ENCODE assay signal across 18 cellular contexts in the genomic region with DNA sequence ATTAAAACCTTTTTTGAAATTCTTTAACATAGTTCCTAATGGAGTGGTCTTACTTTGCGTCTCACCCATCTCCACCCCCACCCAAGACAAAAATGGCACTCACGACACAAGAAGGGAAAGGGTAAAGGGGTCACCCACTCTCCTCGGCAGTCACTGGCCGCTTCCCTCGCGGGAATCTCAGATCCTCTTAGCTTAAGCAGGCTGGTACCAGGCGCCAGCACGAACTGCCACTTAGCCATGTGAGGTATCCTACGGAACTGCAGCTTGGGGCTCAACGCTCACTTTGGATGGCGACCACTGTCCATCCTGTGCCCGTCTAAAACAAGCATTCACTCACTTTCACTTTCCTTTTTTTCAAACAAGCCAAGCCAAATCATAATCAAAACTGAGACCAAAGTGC. TPM values are rescaled to one million over a fixed set of nuclear protein-coding genes. Genes with fewer than 3 reads are reported as not detected.
A peak's percentile ranks its signal among the peaks of the same experiment; 100 is the strongest.
DNase-seq lines count a peak whose midpoint lies in the region; ATAC-seq, FAIRE-seq and TF ChIP-seq lines count a peak whose summit lies in the region.
"Had no signal": no experiment of that assay in that cellular context is flagged by ENCODE, and none has a peak within 500 bp of the region (broad histone marks: within the 10 kb centered on the region; RNA-seq: fewer than 3 reads in every experiment).

No MANE protein-coding gene starts in this region.

- no peaks in the 10 kb centered on the region for H3K27me3 ChIP-seq in CD8-positive, alpha-beta memory T cell (ENCODE audit: insufficient read depth, low read length, poor library complexity, severe bottlenecking)
- H3K27me3 ChIP-seq in K562 (ENCODE audit: control insufficient read depth in 2 of 2, insufficient read depth in 2 of 2, low read length in 2 of 2): no peaks in the 10 kb centered on the region
- H3K27me3 ChIP-seq in mucosa of rectum (ENCODE audit: control insufficient read depth in 2 of 2, insufficient read depth in 2 of 2, low read length in 2 of 2): peaks cover 0 to 3% of the 10 kb centered on the region in 2 donors

- no peak overlapping the region for H3K4me3 ChIP-seq in CD8-positive, alpha-beta memory T cell (ENCODE audit: low read length)
- H3K4me3 ChIP-seq in K562 (peak overlapping the region; percentile 54), mucosa of rectum (ENCODE audit: low read length in 2 of 2) (no peak overlapping the region)

- H3K27ac ChIP-seq in 22Rv1: peak overlapping the region; percentile 83
- H3K27ac ChIP-seq in CD8-positive, alpha-beta memory T cell (ENCODE audit: low read depth, low read length): peak overlapping the region; percentile 72
- H3K27ac ChIP-seq in K562 (ENCODE audit: extremely low read depth, low read depth, low read length): peak overlapping the region; percentile 98
- H3K27ac ChIP-seq in mucosa of rectum (ENCODE audit: low read depth in 2 of 2, low read length in 2 of 2): peak overlapping the region; percentile 80 to 82
- H3K27ac ChIP-seq: C4-2B had no signal

- 0 out of 2 replicates have a peak overlapping the region, but pooled peaks have one; percentile 14 for H2AFZ ChIP-seq in K562 (ENCODE audit: low read depth, low read length)

- H3K27ac Mint-ChIP-seq in CD8-positive, alpha-beta memory T cell: no peak overlapping the region
- H3K27ac Mint-ChIP-seq: CD4-positive, alpha-beta T cell; IgD-negative memory B cell had no signal

- intact Hi-C loops in K562 (cut with micrococcal nuclease): loop anchor here (5.0 kb wide), 1 partner anchor 44 kb away; no protein-coding TSS in a partner anchor

- H3K36me3 ChIP-seq in CD8-positive, alpha-beta memory T cell (ENCODE audit: insufficient read depth, low read length): no peaks in the 10 kb centered on the region
- H3K36me3 ChIP-seq in K562 (ENCODE audit: control insufficient read depth, insufficient read depth, low read length): peaks cover 50% of the 10 kb centered on the region
- H3K36me3 ChIP-seq in mucosa of rectum (ENCODE audit: control insufficient read depth in 2 of 2, insufficient read depth in 2 of 2, low read length in 2 of 2): no peaks in the 10 kb centered on the region

- H3K36me3 Mint-ChIP-seq in CD8-positive, alpha-beta memory T cell: peaks cover 0 to 4% (median 0%) of the 10 kb centered on the region in 3 donors

- H3K4me1 ChIP-seq in CD8-positive, alpha-beta memory T cell (ENCODE audit: insufficient read depth, low read length): no peaks in the 10 kb centered on the region
- H3K4me1 ChIP-seq in K562 (replicated peaks in 1 of 2; ENCODE audit: control insufficient read depth in 2 of 2, insufficient read depth in 2 of 2, low read length in 2 of 2) (peaks cover 5 to 9% of the 10 kb centered on the region in 2 experiments; a peak in 3 of 5 replicates), mucosa of rectum (ENCODE audit: control insufficient read depth in 2 of 2, insufficient read depth in 2 of 2, low read length in 2 of 2) (peaks cover 0 to 6% of the 10 kb centered on the region in 2 donors)

- no peaks in the 10 kb centered on the region for H3K9me3 ChIP-seq in CD8-positive, alpha-beta memory T cell (ENCODE audit: low read length)
- H3K9me3 ChIP-seq in K562 (replicated peaks; ENCODE audit: control insufficient read depth, insufficient read depth, low read depth, low read length) (peaks cover 9% of the 10 kb centered on the region), mucosa of rectum (ENCODE audit: control insufficient read depth in 2 of 2, low read length in 2 of 2) (no peaks in the 10 kb centered on the region)

- CTCF ChIA-PET in CD8-positive, alpha-beta memory T cell (lab: Charles Lee): no interaction called here
- CTCF ChIA-PET in K562 (lab: Yijun Ruan, JAX; ENCODE audit: low intra/inter-chr PET ratio): no interaction called here

- no TSS peak for BruUV-seq in K562 (replicated peaks; lab: Mats Ljungman, UMichigan)

- TF ChIP-seq CTCF in 22Rv1 (IDR thresholded peaks at IDR 0.05) (no peak), K562 (IDR thresholded peaks at IDR 0.05 in 2 of 3, conservative IDR thresholded peaks at IDR 0.05 in 1 of 3; ENCODE audit: insufficient read depth in 2 of 3, low read depth in 1 of 3, low read length in 3 of 3) (no peak)

- WGBS in K562 (ENCODE audit: insufficient coverage, low coverage, missing lambda C conversion rate): 0% methylated on average over 12 of the region's 12 CpGs

- in situ Hi-C loops in K562 (cut with MboI): no loop called here

- no peaks in the 10 kb centered on the region for H3K27me3 Mint-ChIP-seq in CD8-positive, alpha-beta memory T cell
- H3K27me3 Mint-ChIP-seq: CD4-positive, alpha-beta T cell; IgD-negative memory B cell had no signal

- POLR2A ChIA-PET in CD8-positive, alpha-beta memory T cell (lab: Charles Lee): no interaction called here
- POLR2A ChIA-PET in K562 (lab: Yijun Ruan, JAX): interaction anchor here (0.8 kb wide), 1 partner anchor 12 kb away, joined by 3 read pairs; no protein-coding TSS in a partner anchor

- peak; percentile 70 for FAIRE-seq in K562 (lab: Jason Lieb, UNC)
- FAIRE-seq: A204.1 had no signal

- H3K9me3 Mint-ChIP-seq in CD8-positive, alpha-beta memory T cell: peaks cover 0 to 4% (median 0%) of the 10 kb centered on the region in 5 donors
- H3K9me3 Mint-ChIP-seq: CD4-positive, alpha-beta T cell had no signal

- H3K4me3 Mint-ChIP-seq in CD8-positive, alpha-beta memory T cell: no peak overlapping the region
- H3K4me3 Mint-ChIP-seq: CD4-positive, alpha-beta T cell; IgD-negative memory B cell had no signal

- H3K79me2 ChIP-seq in K562 (ENCODE audit: control insufficient read depth, insufficient read depth, low read length): peaks cover 78% of the 10 kb centered on the region

- H3K4me2 ChIP-seq in K562 (ENCODE audit: insufficient read depth, low read length): peak overlapping the region; percentile 94

- DNase-seq in CD8-positive, alpha-beta memory T cell: no peak
- peak in 2 of 4 experiments; percentile 16 to 41 for DNase-seq in K562 (ENCODE audit: extremely low read depth in 1 of 4, low spot score in 3 of 4)
- DNase-seq in retina: no peak
- no peak for DNase-seq in DMS79 treated with DMSO at 0.1 percent for 48 hours (lab: John Stamatoyannopoulos, UW)
- DNase-seq: AML-193; CD4-positive, alpha-beta T cell; DMS 273 treated with DMSO at 0.1 percent for 48 hours; DMS79; GOT3; H7; KG1 had no signal

- no peak for TF ChIP-seq RAD21 in K562 (CRISPR knock-in tag; conservative IDR thresholded peaks at IDR 0.05 in 1 of 2, IDR thresholded peaks at IDR 0.05 in 1 of 2)

- no peak for TF ChIP-seq EP300 in K562 (IDR thresholded peaks at IDR 0.05; ENCODE audit: low read length)

- H3K4me1 Mint-ChIP-seq in CD8-positive, alpha-beta memory T cell: no peaks in the 10 kb centered on the region
- H3K4me1 Mint-ChIP-seq: IgD-negative memory B cell had no signal

- no peaks in the 10 kb centered on the region for H3K9me1 ChIP-seq in K562 (ENCODE audit: control insufficient read depth, insufficient read depth, low read length)

- H4K20me1 ChIP-seq in K562 (replicated peaks; ENCODE audit: control insufficient read depth, insufficient read depth, low read length): no peaks in the 10 kb centered on the region

- H3K9ac ChIP-seq in K562 (ENCODE audit: insufficient read depth in 1 of 2, low read depth in 2 of 2, low read length in 2 of 2) (peak overlapping the region; percentile 95 to 97), mucosa of rectum (ENCODE audit: low read depth in 1 of 2, low read length in 2 of 2) (no peak overlapping the region)

- TF ChIP-seq POLR2A in K562 (conservative IDR thresholded peaks at IDR 0.05): no peak

- ATAC-seq in K562: peak; percentile 55
- no peak for ATAC-seq in GM19035 (IDR thresholded peaks at IDR 0.05; ENCODE audit: unreplicated experiment)
- ATAC-seq: HCT116 had no signal

RNA-seq across cellular contexts. Expression of gene MAGIX, which starts 14.7 kb away (rescaled TPM):
- total RNA-seq in CD8-positive, alpha-beta memory T cell: 1 to 10 TPM; 1.4 TPM
- 0.25 TPM for polyA plus RNA-seq in CD8-positive, alpha-beta memory T cell
- 3.0 TPM in 2 replicates for total RNA-seq in K562 (2011; cell fraction: chromatin; rRNA removed; ENCODE audit: low replicate concordance)
- 1.8 and 2.7 TPM in 2 replicates for total RNA-seq in K562 (2011; cell fraction: nucleolus; rRNA removed)
- 2.5 and 4.6 TPM in 2 replicates for total RNA-seq in K562 (2011; cell fraction: nucleoplasm; rRNA removed)
- total RNA-seq in K562 (2014; rRNA removed) (2.5 and 3.5 TPM in 2 replicates), K562 (2014; rRNA removed; fragmentation: Illumina TruSeq; extraction: Trizol) (0.32 and 0.33 TPM in 2 replicates), K562 (2015; rRNA removed; fragmentation: Illumina TruSeq; extraction: Trizol) (0.47 and 0.79 TPM in 2 replicates), K562 (2021) (2.2 and 2.4 TPM in 2 replicates)
- polyA plus RNA-seq in K562 (2011; rRNA removed) (0.78 and 1.6 TPM in 2 replicates), K562 (2014; fragmentation: Illumina TruSeq; extraction: Trizol) (0.28 and 1.2 TPM in 2 replicates), K562 (2014; fragmentation: Nextera tagmentation; extraction: Ambion mirVana) (under 1 TPM; 0.08 to 0.22 TPM), K562 (2014; rRNA removed) (1.4 and 1.9 TPM in 2 replicates)
- polyA plus RNA-seq in K562 (2011; cell fraction: cytosol; rRNA removed): 2.6 and 4.7 TPM in 2 replicates
- 2.2 and 4.1 TPM in 2 replicates for polyA plus RNA-seq in K562 (2011; cell fraction: nucleus; rRNA removed)
- 1.1 and 1.7 TPM in 2 replicates for polyA plus RNA-seq in K562 (2012)
- polyA minus RNA-seq in K562 (2011; rRNA and poly(A)+ RNA removed): 0.91 and 1.2 TPM in 2 replicates
- polyA minus RNA-seq in K562 (2011; cell fraction: cytosol; rRNA and poly(A)+ RNA removed): 1.0 and 2.2 TPM in 2 replicates
- 2.2 and 2.7 TPM in 2 replicates for polyA minus RNA-seq in K562 (2011; cell fraction: nucleus; rRNA and poly(A)+ RNA removed)

RNA-seq across cellular contexts. Expression of gene PLP2, which starts 23.8 kb away (rescaled TPM):
- total RNA-seq in CD8-positive, alpha-beta memory T cell: 10 to 100 TPM; 95.2 to 98.1 TPM
- 160 TPM for polyA plus RNA-seq in CD8-positive, alpha-beta memory T cell
- 74.1 and 122 TPM in 2 replicates for total RNA-seq in K562 (2011; cell fraction: chromatin; rRNA removed; ENCODE audit: low replicate concordance)
- total RNA-seq in K562 (2011; cell fraction: nucleolus; rRNA removed): 138 and 180 TPM in 2 replicates
- 178 and 233 TPM in 2 replicates for total RNA-seq in K562 (2011; cell fraction: nucleoplasm; rRNA removed)
- total RNA-seq in K562 (2014; rRNA removed) (34.7 and 55.2 TPM in 2 replicates), K562 (2014; rRNA removed; fragmentation: Illumina TruSeq; extraction: Trizol) (65.1 and 67.8 TPM in 2 replicates), K562 (2015; rRNA removed; fragmentation: Illumina TruSeq; extraction: Trizol) (70.4 and 73.0 TPM in 2 replicates), K562 (2021) (106 and 112 TPM in 2 replicates)
- polyA plus RNA-seq in K562 (2011; rRNA removed) (169 and 175 TPM in 2 replicates), K562 (2014; fragmentation: Illumina TruSeq; extraction: Trizol) (199 and 236 TPM in 2 replicates), K562 (2014; fragmentation: Nextera tagmentation; extraction: Ambion mirVana) (100 to 1,000 TPM; 117 to 208 TPM), K562 (2014; rRNA removed) (63.0 and 96.3 TPM in 2 replicates)
- 367 and 379 TPM in 2 replicates for polyA plus RNA-seq in K562 (2011; cell fraction: cytosol; rRNA removed)
- 76.0 and 82.2 TPM in 2 replicates for polyA plus RNA-seq in K562 (2011; cell fraction: nucleus; rRNA removed)
- 170 and 356 TPM in 2 replicates for polyA plus RNA-seq in K562 (2012)
- 88.3 and 104 TPM in 2 replicates for polyA minus RNA-seq in K562 (2011; rRNA and poly(A)+ RNA removed)
- polyA minus RNA-seq in K562 (2011; cell fraction: cytosol; rRNA and poly(A)+ RNA removed): 55.9 and 80.5 TPM in 2 replicates
- polyA minus RNA-seq in K562 (2011; cell fraction: nucleus; rRNA and poly(A)+ RNA removed): 8.6 and 18.3 TPM in 2 replicates

RNA-seq across cellular contexts. Expression of gene GPKOW, which starts 24.4 kb away (rescaled TPM):
- total RNA-seq in CD8-positive, alpha-beta memory T cell: 10 to 100 TPM; 20.4 to 23.3 TPM
- 31.8 TPM for polyA plus RNA-seq in CD8-positive, alpha-beta memory T cell
- 13.7 and 27.7 TPM in 2 replicates for total RNA-seq in K562 (2011; cell fraction: chromatin; rRNA removed; ENCODE audit: low replicate concordance)
- 19.3 and 21.2 TPM in 2 replicates for total RNA-seq in K562 (2011; cell fraction: nucleolus; rRNA removed)
- total RNA-seq in K562 (2011; cell fraction: nucleoplasm; rRNA removed): 16.6 and 19.1 TPM in 2 replicates
- total RNA-seq in K562 (2014; rRNA removed) (44.8 and 49.6 TPM in 2 replicates), K562 (2014; rRNA removed; fragmentation: Illumina TruSeq; extraction: Trizol) (15.0 and 16.6 TPM in 2 replicates), K562 (2015; rRNA removed; fragmentation: Illumina TruSeq; extraction: Trizol) (23.6 and 23.8 TPM in 2 replicates), K562 (2021) (29.7 and 30.0 TPM in 2 replicates)
- polyA plus RNA-seq in K562 (2011; rRNA removed) (30.1 and 34.3 TPM in 2 replicates), K562 (2014; fragmentation: Illumina TruSeq; extraction: Trizol) (31.3 and 31.4 TPM in 2 replicates), K562 (2014; fragmentation: Nextera tagmentation; extraction: Ambion mirVana) (1 to 10 TPM; 3.7 to 4.5 TPM), K562 (2014; rRNA removed) (30.4 and 37.4 TPM in 2 replicates)
- 27.5 and 32.8 TPM in 2 replicates for polyA plus RNA-seq in K562 (2011; cell fraction: cytosol; rRNA removed)
- polyA plus RNA-seq in K562 (2011; cell fraction: nucleus; rRNA removed): 20.6 and 21.4 TPM in 2 replicates
- 25.4 and 35.2 TPM in 2 replicates for polyA plus RNA-seq in K562 (2012)
- polyA minus RNA-seq in K562 (2011; rRNA and poly(A)+ RNA removed): 21.1 and 27.6 TPM in 2 replicates
- polyA minus RNA-seq in K562 (2011; cell fraction: cytosol; rRNA and poly(A)+ RNA removed): 15.4 and 17.1 TPM in 2 replicates
- polyA minus RNA-seq in K562 (2011; cell fraction: nucleus; rRNA and poly(A)+ RNA removed): 4.6 and 8.4 TPM in 2 replicates

RNA-seq across cellular contexts. Expression of gene PRICKLE3, which starts 38.3 kb away (rescaled TPM):
- 10 to 100 TPM; 13.3 to 13.5 TPM for total RNA-seq in CD8-positive, alpha-beta memory T cell
- polyA plus RNA-seq in CD8-positive, alpha-beta memory T cell: 3.0 TPM
- total RNA-seq in K562 (2011; cell fraction: chromatin; rRNA removed; ENCODE audit: low replicate concordance): 44.7 and 103 TPM in 2 replicates
- 65.1 and 65.2 TPM in 2 replicates for total RNA-seq in K562 (2011; cell fraction: nucleolus; rRNA removed)
- total RNA-seq in K562 (2011; cell fraction: nucleoplasm; rRNA removed): 41.5 and 44.2 TPM in 2 replicates
- total RNA-seq in K562 (2014; rRNA removed) (24.7 and 26.8 TPM in 2 replicates), K562 (2014; rRNA removed; fragmentation: Illumina TruSeq; extraction: Trizol) (6.8 and 8.7 TPM in 2 replicates), K562 (2015; rRNA removed; fragmentation: Illumina TruSeq; extraction: Trizol) (10.2 and 11.2 TPM in 2 replicates), K562 (2021) (43.8 and 44.3 TPM in 2 replicates)
- polyA plus RNA-seq in K562 (2011; rRNA removed) (14.0 and 22.0 TPM in 2 replicates), K562 (2014; fragmentation: Illumina TruSeq; extraction: Trizol) (19.1 and 19.4 TPM in 2 replicates), K562 (2014; fragmentation: Nextera tagmentation; extraction: Ambion mirVana) (1 to 10 TPM; 1.1 to 1.4 TPM), K562 (2014; rRNA removed) (23.7 and 32.8 TPM in 2 replicates)
- 13.3 and 26.4 TPM in 2 replicates for polyA plus RNA-seq in K562 (2011; cell fraction: cytosol; rRNA removed)
- polyA plus RNA-seq in K562 (2011; cell fraction: nucleus; rRNA removed): 49.4 and 83.5 TPM in 2 replicates
- polyA plus RNA-seq in K562 (2012): 28.6 and 29.5 TPM in 2 replicates
- polyA minus RNA-seq in K562 (2011; rRNA and poly(A)+ RNA removed): 10.3 and 12.1 TPM in 2 replicates
- 30.0 and 34.3 TPM in 2 replicates for polyA minus RNA-seq in K562 (2011; cell fraction: cytosol; rRNA and poly(A)+ RNA removed)
- 18.0 and 18.3 TPM in 2 replicates for polyA minus RNA-seq in K562 (2011; cell fraction: nucleus; rRNA and poly(A)+ RNA removed)

RNA-seq across cellular contexts. Expression of gene SYP, which starts 52.1 kb away (rescaled TPM):
- 1 to 10 TPM; 1.9 to 2.5 TPM for total RNA-seq in CD8-positive, alpha-beta memory T cell
- polyA plus RNA-seq in CD8-positive, alpha-beta memory T cell: 0.25 TPM
- total RNA-seq in K562 (2011; cell fraction: chromatin; rRNA removed; ENCODE audit: low replicate concordance): 4.8 and 8.4 TPM in 2 replicates
- 6.8 and 7.3 TPM in 2 replicates for total RNA-seq in K562 (2011; cell fraction: nucleolus; rRNA removed)
- 6.0 and 10.6 TPM in 2 replicates for total RNA-seq in K562 (2011; cell fraction: nucleoplasm; rRNA removed)
- total RNA-seq in K562 (2014; rRNA removed) (3.4 and 3.9 TPM in 2 replicates), K562 (2014; rRNA removed; fragmentation: Illumina TruSeq; extraction: Trizol) (2.2 and 2.6 TPM in 2 replicates), K562 (2015; rRNA removed; fragmentation: Illumina TruSeq; extraction: Trizol) (1.5 and 1.6 TPM in 2 replicates), K562 (2021) (2.1 and 3.0 TPM in 2 replicates)
- polyA plus RNA-seq in K562 (2011; rRNA removed) (3.9 and 5.1 TPM in 2 replicates), K562 (2014; fragmentation: Illumina TruSeq; extraction: Trizol) (2.4 and 2.9 TPM in 2 replicates), K562 (2014; fragmentation: Nextera tagmentation; extraction: Ambion mirVana) (under 1 TPM; 0.48 to 0.52 TPM), K562 (2014; rRNA removed) (3.6 and 4.3 TPM in 2 replicates)
- polyA plus RNA-seq in K562 (2011; cell fraction: cytosol; rRNA removed): 5.7 and 10.1 TPM in 2 replicates
- 3.8 and 7.1 TPM in 2 replicates for polyA plus RNA-seq in K562 (2011; cell fraction: nucleus; rRNA removed)
- polyA plus RNA-seq in K562 (2012): 1.8 and 4.5 TPM in 2 replicates
- polyA minus RNA-seq in K562 (2011; rRNA and poly(A)+ RNA removed): 1.6 and 3.3 TPM in 2 replicates
- polyA minus RNA-seq in K562 (2011; cell fraction: cytosol; rRNA and poly(A)+ RNA removed): 1.3 and 4.0 TPM in 2 replicates
- polyA minus RNA-seq in K562 (2011; cell fraction: nucleus; rRNA and poly(A)+ RNA removed): 3.8 and 4.0 TPM in 2 replicates

Comparison
In these comparisons a context has a peak if more than half of its experiments do, and no peak if none do; other contexts are left out.
1. H3K9ac ChIP-seq: peak in K562 (2 of 2); none in mucosa of rectum (0 of 2).
2. Peak in every context shown above with its lines, with median percentiles within 50 percentile points of each other: H3K27ac ChIP-seq.